Comparison of ENCODE assay signal across 12 cellular contexts in genomic region chr14:34093878-34094277, GRCh38.
"Had no signal": no experiment of that assay in that cellular context is flagged by ENCODE, and none has a peak within 500 bp of the region (broad histone marks: within the 10 kb centered on the region; RNA-seq: fewer than 3 reads in every experiment).

No MANE protein-coding gene starts in this region.

- H3K4me2 ChIP-seq: neural progenitor cell had no signal

- H3K4me3 Mint-ChIP-seq: brain, neural progenitor cell, type B pancreatic cell, WTC11 had no signal

- H3K27me3 Mint-ChIP-seq: progenitor cell of endocrine pancreas had no signal

- H3K27me3 ChIP-seq: neural progenitor cell, stomach had no signal

- H3K36me3 Mint-ChIP-seq: brain, neural progenitor cell, type B pancreatic cell, WTC11 had no signal

- ATAC-seq: naive thymus-derived CD4-positive, alpha-beta T cell; WTC11 had no signal

- H3K9ac ChIP-seq: neural progenitor cell had no signal

- H3K4me3 ChIP-seq: dorsolateral prefrontal cortex, neural progenitor cell, stomach had no signal

- H3K27ac Mint-ChIP-seq: brain, neural progenitor cell, progenitor cell of endocrine pancreas, type B pancreatic cell, WTC11 had no signal

- H3K9me3 Mint-ChIP-seq: neural progenitor cell, type B pancreatic cell, WTC11 had no signal

- DNase-seq: activated CD4-positive, alpha-beta T cell treated with anti-CD3 and anti-CD28 coated beads for 4 hours; anterior cingulate cortex; caudate nucleus; dorsolateral prefrontal cortex; mesenchymal stem cell; naive thymus-derived CD4-positive, alpha-beta T cell; stomach had no signal

- H3K36me3 ChIP-seq: neural progenitor cell, stomach had no signal

- H3K27ac ChIP-seq: dorsolateral prefrontal cortex, neural progenitor cell, stomach had no signal
